Comparison of ENCODE assay signal across 9 cellular contexts in genomic region chr17:81520021-81520894, GRCh38. TPM values are rescaled to one million over a fixed set of nuclear protein-coding genes. Genes with fewer than 3 reads are reported as not detected.
A peak's percentile ranks its signal among the peaks of the same experiment; 100 is the strongest.
DNase-seq lines count a peak whose midpoint lies in the region; ATAC-seq and TF ChIP-seq lines count a peak whose summit lies in the region.
"Had no signal": no experiment of that assay in that cellular context is flagged by ENCODE, and none has a peak within 500 bp of the region (broad histone marks: within the 10 kb centered on the region; RNA-seq: fewer than 3 reads in every experiment).

No MANE protein-coding gene starts in this region.

- TF ChIP-seq CTCF in OCI-LY1 (IDR thresholded peaks at IDR 0.05; ENCODE audit: low read length), result no peak
- no peak for TF ChIP-seq CTCF in glutamatergic neuron (IDR thresholded peaks at IDR 0.05; ENCODE audit: partially characterized antibody, unreplicated experiment)
- no peak for TF ChIP-seq CTCF in retinal pigment epithelial cell (conservative IDR thresholded peaks at IDR 0.05; ENCODE audit: low read depth, low read length)

- no peaks in the 10 kb centered on the region for H3K9me2 ChIP-seq in OCI-LY1 (ENCODE audit: low read depth, low read length)

- peaks cover 12% of the 10 kb centered on the region for H3K27me3 Mint-ChIP-seq in T-helper 1 cell treated with Interleukin-12 subunit alpha and Interleukin-12 subunit beta and Interleukin-4 antibody, amounts not matched to agents 30 μg/mL and 1 μg/mL, for 36 hours (ENCODE audit: low read depth)
- peaks cover 16% of the 10 kb centered on the region for H3K27me3 Mint-ChIP-seq in glutamatergic neuron (ENCODE audit: unreplicated experiment)

- H3K4me1 Mint-ChIP-seq in T-helper 1 cell treated with Interleukin-12 subunit alpha and Interleukin-12 subunit beta and Interleukin-4 antibody, amounts not matched to agents 30 μg/mL and 1 μg/mL, for 36 hours (ENCODE audit: low read depth), result peaks cover 8% of the 10 kb centered on the region
- H3K4me1 Mint-ChIP-seq in glutamatergic neuron (ENCODE audit: low read depth, unreplicated experiment), result peaks cover 13% of the 10 kb centered on the region

- peak overlapping the region; percentile 19 for H3K4me3 Mint-ChIP-seq in T-helper 1 cell treated with Interleukin-12 subunit alpha and Interleukin-12 subunit beta and Interleukin-4 antibody, amounts not matched to agents 30 μg/mL and 1 μg/mL, for 36 hours
- peak overlapping the region; percentile 79 for H3K4me3 Mint-ChIP-seq in glutamatergic neuron (ENCODE audit: unreplicated experiment)

- no peak overlapping the region for H3K27ac Mint-ChIP-seq in T-helper 1 cell treated with Interleukin-12 subunit alpha and Interleukin-12 subunit beta and Interleukin-4 antibody, amounts not matched to agents 30 μg/mL and 1 μg/mL, for 36 hours
- H3K27ac Mint-ChIP-seq in glutamatergic neuron (ENCODE audit: unreplicated experiment), result peak overlapping the region; percentile 52

- H3K9me3 ChIP-seq in OCI-LY1 (ENCODE audit: low read length), result no peaks in the 10 kb centered on the region
- no peaks in the 10 kb centered on the region for H3K9me3 ChIP-seq in aorta (ENCODE audit: control insufficient read depth, low read length)
- H3K9me3 ChIP-seq: vagina had no signal

- WGBS in aorta, 2 donors, result 80 to 84% methylated on average over 14 of the region's 14 CpGs

- H3F3A ChIP-seq in OCI-LY1 (ENCODE audit: insufficient read depth, low read length), result peaks cover 8% of the 10 kb centered on the region; the same call in 1 of the 2 replicates

- no peaks in the 10 kb centered on the region for H3K79me2 ChIP-seq in OCI-LY1 (ENCODE audit: insufficient read depth, low read length)

- intact Hi-C loops in aorta (cut with DNase I), result loop anchor here in 1 of 2 donors (2.0 kb wide), 1 partner anchor 33 kb away; the partner anchor contains the start of gene FAAP100

- H3K9me3 Mint-ChIP-seq in T-helper 1 cell treated with Interleukin-12 subunit alpha and Interleukin-12 subunit beta and Interleukin-4 antibody, amounts not matched to agents 30 μg/mL and 1 μg/mL, for 36 hours, result no peaks in the 10 kb centered on the region
- H3K9me3 Mint-ChIP-seq in glutamatergic neuron (ENCODE audit: unreplicated experiment), result peaks cover 8% of the 10 kb centered on the region

- peak overlapping the region; percentile 61; the same call in 1 of the 2 replicates for H3K9ac ChIP-seq in OCI-LY1 (ENCODE audit: low read length)

- H3K4me3 ChIP-seq in OCI-LY1 (ENCODE audit: low read depth, low read length, poor library complexity, severe bottlenecking) (peak overlapping the region; percentile 56), retinal pigment epithelial cell (ENCODE audit: low read length) (peak overlapping the region; percentile 33), aorta (ENCODE audit: low read length in 2 of 2) (no peak overlapping the region)

- ATAC-seq in GM21390 (IDR thresholded peaks at IDR 0.05; ENCODE audit: unreplicated experiment), result no peak
- ATAC-seq in aorta (ENCODE audit: low FRiP score), result no peak

- H2AFZ ChIP-seq in OCI-LY1 (ENCODE audit: low read length), result no peak overlapping the region

- DNase-seq in T-helper 1 cell (no peak), glutamatergic neuron (peak; percentile 5), retinal pigment epithelial cell (ENCODE audit: low read depth) (no peak), islet precursor cell (no peak), aorta (no peak)

- H3K4me2 ChIP-seq in OCI-LY1 (ENCODE audit: low read length), result peak overlapping the region; percentile 96; the same call in 1 of the 2 replicates

- H3K36me3 ChIP-seq in OCI-LY1 (ENCODE audit: insufficient read depth, low read length) (no peaks in the 10 kb centered on the region), aorta (ENCODE audit: control insufficient read depth in 1 of 2, insufficient read depth in 2 of 2, low read length in 1 of 2) (no peaks in the 10 kb centered on the region)
- H3K36me3 ChIP-seq: vagina had no signal

- H4K20me1 ChIP-seq in OCI-LY1 (ENCODE audit: insufficient read depth, low read length), result no peaks in the 10 kb centered on the region

- H3K36me3 Mint-ChIP-seq in T-helper 1 cell treated with Interleukin-12 subunit alpha and Interleukin-12 subunit beta and Interleukin-4 antibody, amounts not matched to agents 30 μg/mL and 1 μg/mL, for 36 hours (ENCODE audit: low read depth), result no peaks in the 10 kb centered on the region
- no peaks in the 10 kb centered on the region for H3K36me3 Mint-ChIP-seq in glutamatergic neuron (ENCODE audit: unreplicated experiment)

- peaks cover 16% of the 10 kb centered on the region; the same call in 1 of the 2 replicates for H3K27me3 ChIP-seq in OCI-LY1 (ENCODE audit: insufficient read depth, low read length)
- H3K27me3 ChIP-seq in aorta (ENCODE audit: control insufficient read depth in 1 of 2, insufficient read depth in 2 of 2, low read length in 1 of 2), result no peaks in the 10 kb centered on the region

- peaks cover 49% of the 10 kb centered on the region for H3K4me1 ChIP-seq in OCI-LY1 (ENCODE audit: insufficient read depth, low read length, severe bottlenecking)
- H3K4me1 ChIP-seq in aorta (ENCODE audit: control insufficient read depth in 1 of 2, insufficient read depth in 2 of 2, low read length in 2 of 2), result peaks cover 0 to 1% of the 10 kb centered on the region in 2 donors

- H3K27ac ChIP-seq in OCI-LY1 (ENCODE audit: low read depth, low read length, poor library complexity, severe bottlenecking) (no peak overlapping the region), aorta (ENCODE audit: low read depth in 1 of 2, low read length in 2 of 2) (no peak overlapping the region)

RNA-seq across cellular contexts. Expression of gene ACTG1, which starts 7.7 kb away (rescaled TPM):
- total RNA-seq in glutamatergic neuron (ENCODE audit: unreplicated experiment) (5,342 TPM), aorta (1,000 to 10,000 TPM; 2,309 to 2,547 TPM)
- polyA plus RNA-seq in aorta, result 1,000 to 10,000 TPM; 1,438 to 2,310 TPM

RNA-seq across cellular contexts. Expression of gene FSCN2, which starts 7.9 kb away (rescaled TPM):
- total RNA-seq in glutamatergic neuron (ENCODE audit: unreplicated experiment) (6.1 TPM), aorta (1 to 10 TPM; 3.0 to 3.1 TPM)
- 1 to 10 TPM; 1.0 to 1.3 TPM for polyA plus RNA-seq in aorta

RNA-seq across cellular contexts. Expression of gene FAAP100, which starts 31.9 kb away (rescaled TPM):
- total RNA-seq in glutamatergic neuron (ENCODE audit: unreplicated experiment) (56.5 TPM), aorta (10 to 100 TPM; 20.9 to 32.2 TPM)
- 10 to 100 TPM in 1 of 2 donors, 1 to 10 TPM in 1; 8.8 to 48.4 TPM for polyA plus RNA-seq in aorta

Comparison
In these comparisons a context has a peak if more than half of its experiments do, and no peak if none do; other contexts are left out.
1. H3K4me3 ChIP-seq: peak in OCI-LY1 (single experiment) and retinal pigment epithelial cell (single experiment); none in aorta (0 of 2).